9 cellular contexts compared by ENCODE assay signal in the genomic region with DNA sequence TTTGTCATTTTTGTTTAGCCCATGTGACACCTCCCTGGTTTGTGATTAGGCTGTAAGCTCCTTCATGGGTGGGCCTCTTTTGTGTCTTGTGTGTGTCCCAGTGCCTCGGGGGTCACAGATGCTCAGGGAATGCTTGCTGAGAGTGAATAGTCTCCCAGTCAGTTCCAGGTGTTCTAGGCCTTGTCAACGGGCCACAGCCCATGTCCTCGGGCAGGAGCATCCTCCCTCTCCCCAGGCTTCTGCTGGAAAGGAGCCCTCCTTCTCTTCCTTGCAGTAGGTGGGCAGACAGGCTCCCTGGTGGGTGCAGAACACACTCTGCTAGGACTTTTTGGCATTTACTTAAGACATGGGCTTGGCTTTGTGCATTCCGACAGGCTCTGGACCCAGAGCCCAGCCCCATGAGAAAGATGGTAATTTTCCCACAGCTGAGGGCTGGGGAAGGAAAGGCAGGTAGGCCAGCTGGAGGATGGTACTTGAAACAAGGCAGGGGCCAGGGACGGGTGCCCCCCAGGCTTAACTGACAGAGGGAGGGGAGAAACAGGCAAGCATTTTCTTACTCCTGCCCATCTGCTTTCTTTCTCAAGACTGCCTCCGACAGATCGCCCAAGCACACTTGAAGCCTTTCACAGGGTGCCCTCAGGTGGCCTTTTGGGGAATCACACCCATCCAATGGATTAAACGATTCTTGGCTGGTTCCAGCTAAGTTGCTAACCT. TPM values are rescaled to one million over a fixed set of nuclear protein-coding genes. Genes with fewer than 3 reads are reported as not detected.
DNase-seq lines count a peak whose midpoint lies in the region; ATAC-seq and TF ChIP-seq lines count a peak whose summit lies in the region.
"Had no signal": no experiment of that assay in that cellular context is flagged by ENCODE, and none has a peak within 500 bp of the region (broad histone marks: within the 10 kb centered on the region; RNA-seq: fewer than 3 reads in every experiment).

No MANE protein-coding gene starts in this region.

- DNase-seq in DMS114 treated with DMSO at 0.1 percent for 48 hours (lab: John Stamatoyannopoulos, UW; ENCODE audit: unreplicated experiment) (peak; percentile 67), OCI-LY7 (ENCODE audit: low spot score) (peak; percentile 84), natural killer cell (peak; percentile 67)
- peak; percentile 82 for DNase-seq in activated CD8-positive, alpha-beta memory T cell treated with anti-CD3 and anti-CD28 coated beads, Interleukin-2, amount 50 U/mL, for 48 hours
- peak; percentile 46 to 85 for DNase-seq in stimulated activated effector memory CD8-positive, alpha-beta T cell treated with anti-CD3 and anti-CD28 coated beads, Interleukin-12 subunit alpha, Interleukin-12 subunit beta, amount 100 ng/mL, for 72 hours (ENCODE audit: low spot score in 2 of 2)

- no peak for TF ChIP-seq EP300 in Ishikawa (IDR thresholded peaks at IDR 0.05; ENCODE audit: borderline replicate concordance)

- CTCF ChIA-PET in OCI-LY7 (lab: Charles Lee; ENCODE audit: unreplicated experiment): no interaction called here

- no peaks in the 10 kb centered on the region for H3K36me3 Mint-ChIP-seq in natural killer cell
- H3K36me3 Mint-ChIP-seq in stimulated activated effector memory CD8-positive, alpha-beta T cell treated with anti-CD3 and anti-CD28 coated beads, Interleukin-12 subunit alpha, Interleukin-12 subunit beta, amount 100 ng/mL, for 72 hours: peaks cover 46% of the 10 kb centered on the region
- H3K36me3 Mint-ChIP-seq: activated naive CD8-positive, alpha-beta T cell had no signal

- H3K9me2 ChIP-seq in OCI-LY7 (ENCODE audit: insufficient read depth, low read length): no peaks in the 10 kb centered on the region

- H3K4me3 ChIP-seq in OCI-LY7 (ENCODE audit: low read depth, low read length, poor library complexity, severe bottlenecking): no peak overlapping the region

- POLR2A ChIA-PET in OCI-LY7 (lab: Charles Lee): no interaction called here

- no peak overlapping the region for H2AFZ ChIP-seq in OCI-LY7 (ENCODE audit: low read length)

- no peaks in the 10 kb centered on the region for H3K79me2 ChIP-seq in OCI-LY7 (ENCODE audit: insufficient read depth, low read depth, low read length)

- H3K4me1 Mint-ChIP-seq in natural killer cell: peaks cover 3 to 13% of the 10 kb centered on the region in 2 donors
- peaks cover 10% of the 10 kb centered on the region for H3K4me1 Mint-ChIP-seq in stimulated activated effector memory CD8-positive, alpha-beta T cell treated with anti-CD3 and anti-CD28 coated beads, Interleukin-12 subunit alpha, Interleukin-12 subunit beta, amount 100 ng/mL, for 72 hours

- H3K27me3 Mint-ChIP-seq in natural killer cell (ENCODE audit: low read depth in 2 of 2): no peaks in the 10 kb centered on the region
- H3K27me3 Mint-ChIP-seq: activated naive CD8-positive, alpha-beta T cell had no signal

- H3K36me3 ChIP-seq in OCI-LY7 (ENCODE audit: insufficient read depth, low read length): peaks cover 4% of the 10 kb centered on the region; the same call in 1 of the 2 replicates

- intact Hi-C loops in OCI-LY7 (cut with micrococcal nuclease; ENCODE audit: unreplicated experiment) (loop anchor here (1.0 to 2.0 kb wide), 3 partner anchors 37 to 165 kb away; no protein-coding TSS in a partner anchor), natural killer cell (cut with micrococcal nuclease) (loop anchor here (1.0 to 2.0 kb wide), 3 partner anchors 57 to 235 kb away; no protein-coding TSS in a partner anchor)

- no TSS peak for BruUV-seq in OCI-LY7 (replicated peaks; lab: Mats Ljungman, UMichigan)

- H3K9me3 ChIP-seq in OCI-LY7 (ENCODE audit: low read length): no peaks in the 10 kb centered on the region

- H3K4me3 Mint-ChIP-seq in natural killer cell: no peak overlapping the region
- no peak overlapping the region for H3K4me3 Mint-ChIP-seq in stimulated activated effector memory CD8-positive, alpha-beta T cell treated with anti-CD3 and anti-CD28 coated beads, Interleukin-12 subunit alpha, Interleukin-12 subunit beta, amount 100 ng/mL, for 72 hours
- H3K4me3 Mint-ChIP-seq: activated naive CD8-positive, alpha-beta T cell had no signal

- no peaks in the 10 kb centered on the region for H4K20me1 ChIP-seq in OCI-LY7 (ENCODE audit: insufficient read depth, low read length)

- peaks cover 10% of the 10 kb centered on the region for H3K4me1 ChIP-seq in OCI-LY7 (ENCODE audit: insufficient read depth, low read length, poor library complexity, severe bottlenecking)

- H3K4me2 ChIP-seq in OCI-LY7 (ENCODE audit: low read length): no peak overlapping the region

- no peaks in the 10 kb centered on the region for H3K9me3 Mint-ChIP-seq in natural killer cell
- no peaks in the 10 kb centered on the region for H3K9me3 Mint-ChIP-seq in stimulated activated effector memory CD8-positive, alpha-beta T cell treated with anti-CD3 and anti-CD28 coated beads, Interleukin-12 subunit alpha, Interleukin-12 subunit beta, amount 100 ng/mL, for 72 hours

- TF ChIP-seq CTCF in OCI-LY7 (conservative IDR thresholded peaks at IDR 0.05; ENCODE audit: low read length) (peak; percentile 91), natural killer cell (IDR thresholded peaks at IDR 0.05) (peak; percentile 71)

- no peak overlapping the region for H3K27ac Mint-ChIP-seq in natural killer cell
- H3K27ac Mint-ChIP-seq in stimulated activated effector memory CD8-positive, alpha-beta T cell treated with anti-CD3 and anti-CD28 coated beads, Interleukin-12 subunit alpha, Interleukin-12 subunit beta, amount 100 ng/mL, for 72 hours: no peak overlapping the region
- H3K27ac Mint-ChIP-seq: activated naive CD8-positive, alpha-beta T cell had no signal

- H3K27ac ChIP-seq in OCI-LY7 (ENCODE audit: low read depth, low read length, poor library complexity, severe bottlenecking): no peak overlapping the region

- ATAC-seq in esophagus mucosa: peak; percentile 68
- ATAC-seq in natural killer cell: peak; percentile 86 to 97 (median 92)
- ATAC-seq in stimulated activated effector memory CD8-positive, alpha-beta T cell treated with anti-CD3 and anti-CD28 coated beads, Interleukin-12 subunit alpha, Interleukin-12 subunit beta, amount 100 ng/mL, for 72 hours: peak; percentile 77
- no peak for ATAC-seq in GM21786 (IDR thresholded peaks at IDR 0.05; ENCODE audit: unreplicated experiment)

- peak; percentile 91 for TF ChIP-seq RAD21 in Ishikawa (IDR thresholded peaks at IDR 0.05; ENCODE audit: low read depth)

TF ChIP-seq in Ishikawa, 13 proteins besides CTCF, POLR2A, EP300 and RAD21:
- TF ChIP-seq CEBPB (IDR thresholded peaks at IDR 0.05) (no peak), TAF1 (IDR thresholded peaks at IDR 0.05; ENCODE audit: low read depth) (no peak), FOXM1 (IDR thresholded peaks at IDR 0.05; ENCODE audit: borderline replicate concordance, low read depth) (no peak), ZBTB7A (IDR thresholded peaks at IDR 0.05; ENCODE audit: low read depth) (no peak), TEAD4 (IDR thresholded peaks at IDR 0.05) (no peak), EGR1 (IDR thresholded peaks at IDR 0.05) (no peak), CREB1 (IDR thresholded peaks at IDR 0.05; ENCODE audit: low read depth) (no peak), YY1 (IDR thresholded peaks at IDR 0.05; ENCODE audit: low read depth) (no peak), TCF12 (IDR thresholded peaks at IDR 0.05; ENCODE audit: low read depth) (no peak), NFIC (IDR thresholded peaks at IDR 0.05) (no peak)
- TF ChIP-seq, protein P1, sequence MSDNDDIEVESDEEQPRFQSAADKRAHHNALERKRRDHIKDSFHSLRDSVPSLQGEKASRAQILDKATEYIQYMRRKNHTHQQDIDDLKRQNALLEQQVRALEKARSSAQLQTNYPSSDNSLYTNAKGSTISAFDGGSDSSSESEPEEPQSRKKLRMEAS (IDR thresholded peaks at IDR 0.05): no peak
- TF ChIP-seq, protein P2, sequence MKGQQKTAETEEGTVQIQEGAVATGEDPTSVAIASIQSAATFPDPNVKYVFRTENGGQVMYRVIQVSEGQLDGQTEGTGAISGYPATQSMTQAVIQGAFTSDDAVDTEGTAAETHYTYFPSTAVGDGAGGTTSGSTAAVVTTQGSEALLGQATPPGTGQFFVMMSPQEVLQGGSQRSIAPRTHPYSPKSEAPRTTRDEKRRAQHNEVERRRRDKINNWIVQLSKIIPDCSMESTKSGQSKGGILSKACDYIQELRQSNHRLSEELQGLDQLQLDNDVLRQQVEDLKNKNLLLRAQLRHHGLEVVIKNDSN (IDR thresholded peaks at IDR 0.05): no peak
- TF ChIP-seq, protein P3, sequence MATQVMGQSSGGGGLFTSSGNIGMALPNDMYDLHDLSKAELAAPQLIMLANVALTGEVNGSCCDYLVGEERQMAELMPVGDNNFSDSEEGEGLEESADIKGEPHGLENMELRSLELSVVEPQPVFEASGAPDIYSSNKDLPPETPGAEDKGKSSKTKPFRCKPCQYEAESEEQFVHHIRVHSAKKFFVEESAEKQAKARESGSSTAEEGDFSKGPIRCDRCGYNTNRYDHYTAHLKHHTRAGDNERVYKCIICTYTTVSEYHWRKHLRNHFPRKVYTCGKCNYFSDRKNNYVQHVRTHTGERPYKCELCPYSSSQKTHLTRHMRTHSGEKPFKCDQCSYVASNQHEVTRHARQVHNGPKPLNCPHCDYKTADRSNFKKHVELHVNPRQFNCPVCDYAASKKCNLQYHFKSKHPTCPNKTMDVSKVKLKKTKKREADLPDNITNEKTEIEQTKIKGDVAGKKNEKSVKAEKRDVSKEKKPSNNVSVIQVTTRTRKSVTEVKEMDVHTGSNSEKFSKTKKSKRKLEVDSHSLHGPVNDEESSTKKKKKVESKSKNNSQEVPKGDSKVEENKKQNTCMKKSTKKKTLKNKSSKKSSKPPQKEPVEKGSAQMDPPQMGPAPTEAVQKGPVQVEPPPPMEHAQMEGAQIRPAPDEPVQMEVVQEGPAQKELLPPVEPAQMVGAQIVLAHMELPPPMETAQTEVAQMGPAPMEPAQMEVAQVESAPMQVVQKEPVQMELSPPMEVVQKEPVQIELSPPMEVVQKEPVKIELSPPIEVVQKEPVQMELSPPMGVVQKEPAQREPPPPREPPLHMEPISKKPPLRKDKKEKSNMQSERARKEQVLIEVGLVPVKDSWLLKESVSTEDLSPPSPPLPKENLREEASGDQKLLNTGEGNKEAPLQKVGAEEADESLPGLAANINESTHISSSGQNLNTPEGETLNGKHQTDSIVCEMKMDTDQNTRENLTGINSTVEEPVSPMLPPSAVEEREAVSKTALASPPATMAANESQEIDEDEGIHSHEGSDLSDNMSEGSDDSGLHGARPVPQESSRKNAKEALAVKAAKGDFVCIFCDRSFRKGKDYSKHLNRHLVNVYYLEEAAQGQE (IDR thresholded peaks at IDR 0.05; ENCODE audit: low read depth): no peak

RNA-seq across cellular contexts. Expression of a gene that starts 7.1 kb away (rescaled TPM):
- total RNA-seq in OCI-LY7 (2014; rRNA removed; shearing (Covaris generic)): 7.9 and 11.6 TPM in 2 replicates
- total RNA-seq in OCI-LY7 (2022) (15.4 and 15.6 TPM in 2 replicates), esophagus mucosa (11.4 TPM), natural killer cell (10 to 100 TPM in 1 of 3 donors, 1 to 10 TPM in 2; 7.6 to 10.8 (median 8.3) TPM)

RNA-seq across cellular contexts. Expression of a gene that starts 31.6 kb away (rescaled TPM):
- total RNA-seq in OCI-LY7 (2014; rRNA removed; shearing (Covaris generic)): 2.7 and 5.9 TPM in 2 replicates
- total RNA-seq in OCI-LY7 (2022) (3.9 and 6.2 TPM in 2 replicates), esophagus mucosa (21.9 TPM), natural killer cell (10 to 100 TPM; 14.6 to 18.9 (median 15.8) TPM)
